Comparison of ENCODE assay signal across 13 cellular contexts in genomic region chr2:8533923-8534322, GRCh38.
"Had no signal": no experiment of that assay in that cellular context is flagged by ENCODE, and none has a peak within 500 bp of the region (broad histone marks: within the 10 kb centered on the region; RNA-seq: fewer than 3 reads in every experiment).

No MANE protein-coding gene starts in this region.

- H3K27ac ChIP-seq: brain microvascular endothelial cell, neural progenitor cell had no signal

- H3K9me2 ChIP-seq: SK-N-SH had no signal

- ATAC-seq: activated T-helper 17 cell treated with anti-CD3 and anti-CD28 coated beads, Interleukin-2, amount 50 U/mL, for 72 hours; WTC11 had no signal

- H3K27me3 ChIP-seq: brain microvascular endothelial cell, neural progenitor cell, vagina had no signal

- H3K4me2 ChIP-seq: neural progenitor cell, SK-N-SH had no signal

- H3K9me3 ChIP-seq: SK-N-SH had no signal

- DNase-seq: activated CD4-positive, alpha-beta T cell treated with anti-CD3 and anti-CD28 coated beads for 48 hours; activated CD8-positive, alpha-beta memory T cell treated with anti-CD3 and anti-CD28 coated beads for 24 hours; activated naive CD4-positive, alpha-beta T cell treated with anti-CD3 and anti-CD28 coated beads, Interleukin-2, amount 50 U/mL, for 16 hours; activated T-cell treated with anti-CD3 and anti-CD28 coated beads for 4 hours; brain microvascular endothelial cell; foreskin melanocyte; islet precursor cell; stimulated activated CD4-positive, alpha-beta T cell treated with anti-CD3 and anti-CD28 coated beads, Interleukin-4, amount 100 ng/mL, for 24 hours had no signal

- H3K4me3 ChIP-seq: neural progenitor cell, vagina had no signal

- H3K9ac ChIP-seq: neural progenitor cell, SK-N-SH had no signal

- H3K36me3 ChIP-seq: brain microvascular endothelial cell, neural progenitor cell, vagina had no signal
